In the genomic region with DNA sequence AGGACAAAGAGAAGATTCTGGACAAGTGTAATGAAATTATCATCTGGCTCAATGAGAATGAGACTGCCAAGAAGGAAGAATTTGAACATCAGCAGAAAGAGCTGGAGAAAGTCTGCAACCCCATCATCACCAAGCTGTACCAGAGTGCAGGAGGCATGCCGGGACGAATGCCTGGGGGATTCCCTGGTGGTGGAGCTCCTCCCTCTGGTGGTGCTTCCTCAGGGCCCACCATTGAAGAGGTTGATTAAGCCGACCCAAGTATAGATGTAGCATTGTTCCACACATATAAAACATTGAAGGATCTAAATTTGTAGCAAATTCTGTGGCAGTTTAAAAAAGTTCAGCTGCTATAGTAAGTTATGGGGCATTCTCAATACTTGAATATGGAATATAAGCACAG, we compare ENCODE assay signal across 2 cellular contexts.
TF ChIP-seq lines count a peak whose summit lies in the region.

No MANE protein-coding gene starts in this region.

TF ChIP-seq in GM23338, 12 proteins besides CTCF, POLR2A, EP300 and RAD21 (continued from another document):
- TF ChIP-seq, protein P1, sequence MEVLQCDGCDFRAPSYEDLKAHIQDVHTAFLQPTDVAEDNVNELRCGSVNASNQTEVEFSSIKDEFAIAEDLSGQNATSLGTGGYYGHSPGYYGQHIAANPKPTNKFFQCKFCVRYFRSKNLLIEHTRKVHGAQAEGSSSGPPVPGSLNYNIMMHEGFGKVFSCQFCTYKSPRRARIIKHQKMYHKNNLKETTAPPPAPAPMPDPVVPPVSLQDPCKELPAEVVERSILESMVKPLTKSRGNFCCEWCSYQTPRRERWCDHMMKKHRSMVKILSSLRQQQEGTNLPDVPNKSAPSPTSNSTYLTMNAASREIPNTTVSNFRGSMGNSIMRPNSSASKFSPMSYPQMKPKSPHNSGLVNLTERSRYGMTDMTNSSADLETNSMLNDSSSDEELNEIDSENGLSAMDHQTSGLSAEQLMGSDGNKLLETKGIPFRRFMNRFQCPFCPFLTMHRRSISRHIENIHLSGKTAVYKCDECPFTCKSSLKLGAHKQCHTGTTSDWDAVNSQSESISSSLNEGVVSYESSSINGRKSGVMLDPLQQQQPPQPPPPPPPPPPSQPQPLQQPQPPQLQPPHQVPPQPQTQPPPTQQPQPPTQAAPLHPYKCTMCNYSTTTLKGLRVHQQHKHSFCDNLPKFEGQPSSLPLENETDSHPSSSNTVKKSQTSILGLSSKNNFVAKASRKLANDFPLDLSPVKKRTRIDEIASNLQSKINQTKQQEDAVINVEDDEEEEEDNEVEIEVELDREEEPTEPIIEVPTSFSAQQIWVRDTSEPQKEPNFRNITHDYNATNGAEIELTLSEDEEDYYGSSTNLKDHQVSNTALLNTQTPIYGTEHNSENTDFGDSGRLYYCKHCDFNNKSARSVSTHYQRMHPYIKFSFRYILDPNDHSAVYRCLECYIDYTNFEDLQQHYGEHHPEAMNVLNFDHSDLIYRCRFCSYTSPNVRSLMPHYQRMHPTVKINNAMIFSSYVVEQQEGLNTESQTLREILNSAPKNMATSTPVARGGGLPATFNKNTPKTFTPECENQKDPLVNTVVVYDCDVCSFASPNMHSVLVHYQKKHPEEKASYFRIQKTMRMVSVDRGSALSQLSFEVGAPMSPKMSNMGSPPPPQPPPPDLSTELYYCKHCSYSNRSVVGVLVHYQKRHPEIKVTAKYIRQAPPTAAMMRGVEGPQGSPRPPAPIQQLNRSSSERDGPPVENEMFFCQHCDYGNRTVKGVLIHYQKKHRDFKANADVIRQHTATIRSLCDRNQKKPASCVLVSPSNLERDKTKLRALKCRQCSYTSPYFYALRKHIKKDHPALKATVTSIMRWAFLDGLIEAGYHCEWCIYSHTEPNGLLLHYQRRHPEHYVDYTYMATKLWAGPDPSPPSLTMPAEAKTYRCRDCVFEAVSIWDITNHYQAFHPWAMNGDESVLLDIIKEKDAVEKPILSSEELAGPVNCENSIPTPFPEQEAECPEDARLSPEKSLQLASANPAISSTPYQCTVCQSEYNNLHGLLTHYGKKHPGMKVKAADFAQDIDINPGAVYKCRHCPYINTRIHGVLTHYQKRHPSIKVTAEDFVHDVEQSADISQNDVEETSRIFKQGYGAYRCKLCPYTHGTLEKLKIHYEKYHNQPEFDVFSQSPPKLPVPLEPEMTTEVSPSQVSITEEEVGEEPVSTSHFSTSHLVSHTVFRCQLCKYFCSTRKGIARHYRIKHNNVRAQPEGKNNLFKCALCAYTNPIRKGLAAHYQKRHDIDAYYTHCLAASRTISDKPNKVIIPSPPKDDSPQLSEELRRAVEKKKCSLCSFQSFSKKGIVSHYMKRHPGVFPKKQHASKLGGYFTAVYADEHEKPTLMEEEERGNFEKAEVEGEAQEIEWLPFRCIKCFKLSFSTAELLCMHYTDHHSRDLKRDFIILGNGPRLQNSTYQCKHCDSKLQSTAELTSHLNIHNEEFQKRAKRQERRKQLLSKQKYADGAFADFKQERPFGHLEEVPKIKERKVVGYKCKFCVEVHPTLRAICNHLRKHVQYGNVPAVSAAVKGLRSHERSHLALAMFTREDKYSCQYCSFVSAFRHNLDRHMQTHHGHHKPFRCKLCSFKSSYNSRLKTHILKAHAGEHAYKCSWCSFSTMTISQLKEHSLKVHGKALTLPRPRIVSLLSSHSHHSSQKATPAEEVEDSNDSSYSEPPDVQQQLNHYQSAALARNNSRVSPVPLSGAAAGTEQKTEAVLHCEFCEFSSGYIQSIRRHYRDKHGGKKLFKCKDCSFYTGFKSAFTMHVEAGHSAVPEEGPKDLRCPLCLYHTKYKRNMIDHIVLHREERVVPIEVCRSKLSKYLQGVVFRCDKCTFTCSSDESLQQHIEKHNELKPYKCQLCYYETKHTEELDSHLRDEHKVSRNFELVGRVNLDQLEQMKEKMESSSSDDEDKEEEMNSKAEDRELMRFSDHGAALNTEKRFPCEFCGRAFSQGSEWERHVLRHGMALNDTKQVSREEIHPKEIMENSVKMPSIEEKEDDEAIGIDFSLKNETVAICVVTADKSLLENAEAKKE (CRISPR knock-in tag; IDR thresholded peaks at IDR 0.05), result no peak
- TF ChIP-seq, protein P2, sequence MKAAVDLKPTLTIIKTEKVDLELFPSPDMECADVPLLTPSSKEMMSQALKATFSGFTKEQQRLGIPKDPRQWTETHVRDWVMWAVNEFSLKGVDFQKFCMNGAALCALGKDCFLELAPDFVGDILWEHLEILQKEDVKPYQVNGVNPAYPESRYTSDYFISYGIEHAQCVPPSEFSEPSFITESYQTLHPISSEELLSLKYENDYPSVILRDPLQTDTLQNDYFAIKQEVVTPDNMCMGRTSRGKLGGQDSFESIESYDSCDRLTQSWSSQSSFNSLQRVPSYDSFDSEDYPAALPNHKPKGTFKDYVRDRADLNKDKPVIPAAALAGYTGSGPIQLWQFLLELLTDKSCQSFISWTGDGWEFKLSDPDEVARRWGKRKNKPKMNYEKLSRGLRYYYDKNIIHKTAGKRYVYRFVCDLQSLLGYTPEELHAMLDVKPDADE (IDR thresholded peaks at IDR 0.05), result no peak
- TF ChIP-seq ZNF331 (CRISPR knock-in tag; IDR thresholded peaks at IDR 0.05; ENCODE audit: low read depth), result no peak
- no peak for TF ChIP-seq EZH2 (IDR thresholded peaks at IDR 0.05; ENCODE audit: low read depth, unreplicated experiment)
- TF ChIP-seq JUNB (IDR thresholded peaks at IDR 0.05; ENCODE audit: unreplicated experiment), result no peak
- TF ChIP-seq EZH2phosphoT487 (IDR thresholded peaks at IDR 0.05; ENCODE audit: unreplicated experiment), result no peak
- TF ChIP-seq POLR2AphosphoS5 (IDR thresholded peaks at IDR 0.05; ENCODE audit: low read depth), result no peak
- no peak for TF ChIP-seq NANOG (IDR thresholded peaks at IDR 0.05; ENCODE audit: borderline replicate concordance)
- TF ChIP-seq ZNF114 (CRISPR knock-in tag; IDR thresholded peaks at IDR 0.05), result no peak
- TF ChIP-seq, protein P3, sequence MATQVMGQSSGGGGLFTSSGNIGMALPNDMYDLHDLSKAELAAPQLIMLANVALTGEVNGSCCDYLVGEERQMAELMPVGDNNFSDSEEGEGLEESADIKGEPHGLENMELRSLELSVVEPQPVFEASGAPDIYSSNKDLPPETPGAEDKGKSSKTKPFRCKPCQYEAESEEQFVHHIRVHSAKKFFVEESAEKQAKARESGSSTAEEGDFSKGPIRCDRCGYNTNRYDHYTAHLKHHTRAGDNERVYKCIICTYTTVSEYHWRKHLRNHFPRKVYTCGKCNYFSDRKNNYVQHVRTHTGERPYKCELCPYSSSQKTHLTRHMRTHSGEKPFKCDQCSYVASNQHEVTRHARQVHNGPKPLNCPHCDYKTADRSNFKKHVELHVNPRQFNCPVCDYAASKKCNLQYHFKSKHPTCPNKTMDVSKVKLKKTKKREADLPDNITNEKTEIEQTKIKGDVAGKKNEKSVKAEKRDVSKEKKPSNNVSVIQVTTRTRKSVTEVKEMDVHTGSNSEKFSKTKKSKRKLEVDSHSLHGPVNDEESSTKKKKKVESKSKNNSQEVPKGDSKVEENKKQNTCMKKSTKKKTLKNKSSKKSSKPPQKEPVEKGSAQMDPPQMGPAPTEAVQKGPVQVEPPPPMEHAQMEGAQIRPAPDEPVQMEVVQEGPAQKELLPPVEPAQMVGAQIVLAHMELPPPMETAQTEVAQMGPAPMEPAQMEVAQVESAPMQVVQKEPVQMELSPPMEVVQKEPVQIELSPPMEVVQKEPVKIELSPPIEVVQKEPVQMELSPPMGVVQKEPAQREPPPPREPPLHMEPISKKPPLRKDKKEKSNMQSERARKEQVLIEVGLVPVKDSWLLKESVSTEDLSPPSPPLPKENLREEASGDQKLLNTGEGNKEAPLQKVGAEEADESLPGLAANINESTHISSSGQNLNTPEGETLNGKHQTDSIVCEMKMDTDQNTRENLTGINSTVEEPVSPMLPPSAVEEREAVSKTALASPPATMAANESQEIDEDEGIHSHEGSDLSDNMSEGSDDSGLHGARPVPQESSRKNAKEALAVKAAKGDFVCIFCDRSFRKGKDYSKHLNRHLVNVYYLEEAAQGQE (IDR thresholded peaks at IDR 0.05; ENCODE audit: unreplicated experiment), result no peak

TF ChIP-seq in WTC11, 78 proteins besides CTCF, POLR2A, EP300 and RAD21 (continued from another document):
- TF ChIP-seq, protein P4, sequence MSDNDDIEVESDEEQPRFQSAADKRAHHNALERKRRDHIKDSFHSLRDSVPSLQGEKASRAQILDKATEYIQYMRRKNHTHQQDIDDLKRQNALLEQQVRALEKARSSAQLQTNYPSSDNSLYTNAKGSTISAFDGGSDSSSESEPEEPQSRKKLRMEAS (CRISPR knock-in tag; IDR thresholded peaks at IDR 0.05), result no peak
- TF ChIP-seq TP53 (CRISPR knock-in tag; IDR thresholded peaks at IDR 0.05) (no peak), EMX1 (CRISPR knock-in tag; IDR thresholded peaks at IDR 0.05) (no peak), PRRX2 (CRISPR knock-in tag; IDR thresholded peaks at IDR 0.05) (no peak), MYBL2 (CRISPR knock-in tag; IDR thresholded peaks at IDR 0.05) (no peak), IRF2 (CRISPR knock-in tag; IDR thresholded peaks at IDR 0.05; ENCODE audit: borderline replicate concordance, low read depth) (no peak), RELA (CRISPR knock-in tag; IDR thresholded peaks at IDR 0.05; ENCODE audit: borderline replicate concordance) (no peak), ZNF232 (CRISPR knock-in tag; IDR thresholded peaks at IDR 0.05) (no peak), NFYB (CRISPR knock-in tag; conservative IDR thresholded peaks at IDR 0.05; ENCODE audit: low read depth) (no peak), RORB (CRISPR knock-in tag; IDR thresholded peaks at IDR 0.05) (no peak), ZNF121 (CRISPR knock-in tag; IDR thresholded peaks at IDR 0.05) (no peak)
- TF ChIP-seq, protein P5, sequence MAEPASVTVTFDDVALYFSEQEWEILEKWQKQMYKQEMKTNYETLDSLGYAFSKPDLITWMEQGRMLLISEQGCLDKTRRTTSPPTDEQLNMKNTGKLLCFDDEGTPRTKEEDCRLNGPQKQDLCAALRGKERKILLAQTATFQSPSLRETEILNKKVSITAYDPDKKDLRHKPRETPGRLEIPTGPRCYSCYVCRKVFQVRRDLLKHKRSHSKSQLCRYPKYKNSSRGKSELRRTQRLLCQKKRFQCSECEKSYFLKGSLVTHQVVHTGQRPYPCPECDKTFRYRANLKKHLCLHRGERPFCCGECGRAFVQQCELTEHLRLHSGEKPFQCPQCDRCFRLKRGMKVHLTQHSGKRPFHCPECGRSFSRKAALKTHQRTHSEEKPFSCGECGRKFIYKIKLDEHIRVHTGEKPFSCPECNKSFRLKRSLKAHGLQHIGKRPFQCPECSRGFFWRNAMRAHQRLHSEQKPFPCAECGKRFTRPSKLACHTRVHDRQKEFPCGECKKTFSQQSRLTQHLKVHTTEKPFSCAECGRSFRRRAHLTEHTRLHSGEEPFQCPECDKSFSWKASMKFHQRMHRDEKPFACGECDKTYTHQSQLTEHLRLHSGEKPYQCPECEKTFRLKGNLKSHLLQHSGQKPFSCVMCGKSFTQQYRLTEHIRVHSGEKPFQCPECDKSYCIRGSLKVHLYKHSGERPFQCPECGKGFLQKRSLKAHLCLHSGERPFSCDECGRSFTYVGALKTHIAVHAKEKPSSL (CRISPR knock-in tag; conservative IDR thresholded peaks at IDR 0.05), result no peak
